ENCODE assay signal across 1 cellular context in the genomic region with DNA sequence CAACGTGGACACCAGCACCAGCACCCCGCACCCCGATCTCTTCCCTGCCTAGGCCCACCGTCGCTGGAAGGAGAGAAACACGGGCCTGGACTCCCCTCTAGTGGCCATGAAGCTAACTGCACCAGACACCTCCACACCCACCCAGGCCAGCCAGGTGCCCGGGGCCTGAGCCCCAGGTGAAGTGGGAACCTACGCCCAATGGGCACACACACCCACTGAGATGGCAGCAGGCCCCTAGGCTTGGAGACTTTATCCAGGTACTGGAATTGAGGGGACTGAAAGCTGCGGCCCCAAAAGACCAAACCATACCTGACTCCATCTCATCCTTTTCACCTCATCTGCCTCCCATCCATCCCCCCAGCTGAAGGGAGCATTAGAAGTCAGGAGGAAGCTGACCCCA.
TF ChIP-seq lines count a peak whose summit lies in the region.

No MANE protein-coding gene starts in this region.

TF ChIP-seq in HEK293T, 16 proteins besides CTCF, POLR2A, EP300 and RAD21 (continued from another document):
- no peak for TF ChIP-seq PKNOX1 (IDR thresholded peaks at IDR 0.05)
- TF ChIP-seq FOXM1 (IDR thresholded peaks at IDR 0.05; ENCODE audit: borderline replicate concordance): no peak
- TF ChIP-seq NFRKB (IDR thresholded peaks at IDR 0.05): no peak
- no peak for TF ChIP-seq TARDBP (IDR thresholded peaks at IDR 0.05)
- TF ChIP-seq CTBP1 (IDR thresholded peaks at IDR 0.05; ENCODE audit: borderline replicate concordance): no peak
- no peak for TF ChIP-seq FOXK2 (IDR thresholded peaks at IDR 0.05)
- TF ChIP-seq ARNT (IDR thresholded peaks at IDR 0.05): no peak
- TF ChIP-seq SUZ12 (IDR thresholded peaks at IDR 0.05): no peak
